ENCODE assay signal across 18 cellular contexts in genomic region chr2:219998099-219998498, GRCh38.
A peak's percentile ranks its signal among the peaks of the same experiment; 100 is the strongest.
DNase-seq lines count a peak whose midpoint lies in the region; ATAC-seq and TF ChIP-seq lines count a peak whose summit lies in the region.
"Had no signal": no experiment of that assay in that cellular context is flagged by ENCODE, and none has a peak within 500 bp of the region (broad histone marks: within the 10 kb centered on the region; RNA-seq: fewer than 3 reads in every experiment).

No MANE protein-coding gene starts in this region.

- H3K36me3 ChIP-seq in NT2/D1 (ENCODE audit: insufficient read depth, insufficient read length, low read length) = no peaks in the 10 kb centered on the region
- no peaks in the 10 kb centered on the region for H3K36me3 ChIP-seq in iPS DF 6.9 (ENCODE audit: control insufficient read depth, insufficient read depth, low read length)
- no peaks in the 10 kb centered on the region for H3K36me3 ChIP-seq in esophagus muscularis mucosa
- H3K36me3 ChIP-seq in PC-9 (ENCODE audit: low read depth) = no peaks in the 10 kb centered on the region

- no peak overlapping the region for H3K27ac ChIP-seq in iPS DF 6.9 (ENCODE audit: low read length)
- H3K27ac ChIP-seq in esophagus muscularis mucosa (replicated peaks in 1 of 4) = no peak overlapping the region
- H3K27ac ChIP-seq in PC-9 = no peak overlapping the region
- H3K27ac ChIP-seq: body of pancreas, psoas muscle had no signal

- H3K4me1 ChIP-seq in NT2/D1 (ENCODE audit: insufficient read depth, insufficient read length) = no peaks in the 10 kb centered on the region
- H3K4me1 ChIP-seq in iPS DF 6.9 (ENCODE audit: control insufficient read depth, insufficient read depth, low read length) = peaks cover 1% of the 10 kb centered on the region; the same call in 1 of the 2 replicates
- H3K4me1 ChIP-seq in esophagus muscularis mucosa = no peaks in the 10 kb centered on the region
- H3K4me1 ChIP-seq in PC-9 (replicated peaks; ENCODE audit: insufficient read depth) = peaks cover 15% of the 10 kb centered on the region
- H3K4me1 ChIP-seq: body of pancreas, psoas muscle had no signal

- TF ChIP-seq EP300 in esophagus muscularis mucosa (IDR thresholded peaks at IDR 0.05) = no peak

- intact Hi-C loops in esophagus muscularis mucosa (cut with DNase I) = no loop called here
- intact Hi-C loops in PC-9 (cut with micrococcal nuclease; ENCODE audit: unreplicated experiment) = no loop called here

- WGBS in iPS DF 6.9 (ENCODE audit: insufficient coverage, insufficient read length) = no CpG with 5 or more reads among the region's 3 CpGs
- WGBS in esophagus muscularis mucosa = 91% methylated on average over 3 of the region's 3 CpGs

- BruUV-seq in PC-9 (replicated peaks; lab: Mats Ljungman, UMichigan) = no TSS peak

- TF ChIP-seq CTCF in AG04449 (IDR thresholded peaks at IDR 0.05; ENCODE audit: insufficient read depth, low read length, missing control alignments) (peak; percentile 57), esophagus muscularis mucosa (IDR thresholded peaks at IDR 0.05) (no peak), PC-9 (conservative IDR thresholded peaks at IDR 0.05) (no peak)

- H3K79me2 ChIP-seq in PC-9 (ENCODE audit: low read depth) = no peaks in the 10 kb centered on the region

- no peaks in the 10 kb centered on the region for H4K20me1 ChIP-seq in PC-9 (ENCODE audit: insufficient read depth)

- no peak overlapping the region for H2AFZ ChIP-seq in PC-9

- DNase-seq in AG04449 (ENCODE audit: low read depth, low spot score) (no peak), GM04504 (ENCODE audit: low read depth) (peak; percentile 7), NT2/D1 (ENCODE audit: low read depth, low spot score) (peak; percentile 35), iPS DF 6.9 (ENCODE audit: low read depth, low spot score) (peak; percentile 18), esophagus muscularis mucosa (ENCODE audit: extremely low spot score) (no peak), T-helper 9 cell (no peak), PC-9 (no peak)
- DNase-seq: activated CD4-positive, alpha-beta T cell treated with anti-CD3 and anti-CD28 coated beads for 4 hours; activated T-cell treated with anti-CD3 and anti-CD28 coated beads for 4 hours; body of pancreas; left ventricle myocardium superior; MV-4-11; naive B cell; NK-92 treated with Interleukin-12 subunit alpha and Interleukin-12 subunit beta, amount 100 ng/mL, for 24 hours; psoas muscle; SHP77 treated with DMSO at 0.1 percent for 48 hours; stimulated activated naive CD8-positive, alpha-beta T cell treated with anti-CD3 and anti-CD28 coated beads, Interleukin-15, Interleukin-2, amounts not matched to agents 100 U/mL and 50 U/mL, for 24 hours had no signal

- H3K4me3 ChIP-seq in AG04449 (ENCODE audit: low read depth, low read length) (no peak overlapping the region), NT2/D1 (ENCODE audit: insufficient read length, low read depth) (no peak overlapping the region), iPS DF 6.9 (ENCODE audit: low read length) (no peak overlapping the region), esophagus muscularis mucosa (no peak overlapping the region), PC-9 (no peak overlapping the region)
- H3K4me3 ChIP-seq: body of pancreas, psoas muscle had no signal

- POLR2A ChIA-PET in AG04449 (lab: Yijun Ruan, JAX) (no interaction called here), PC-9 (lab: Charles Lee; ENCODE audit: unreplicated experiment) (no interaction called here)

- H3K9me2 ChIP-seq in PC-9 (ENCODE audit: insufficient read depth) = no peaks in the 10 kb centered on the region

- H3K4me2 ChIP-seq in PC-9 = no peak overlapping the region

- H3K9ac ChIP-seq in NT2/D1 (ENCODE audit: insufficient read length, low read depth) = no peak overlapping the region

- CTCF ChIA-PET in AG04449 (lab: Yijun Ruan, JAX) (interaction anchor here (0.7 to 4.3 kb wide), 6 partner anchors 10 to 268 kb away, joined by 3 to 13 read pairs (median 5); no protein-coding TSS in a partner anchor), PC-9 (lab: Charles Lee) (interaction anchor here (0.5 kb wide), 1 partner anchor 260 kb away, joined by 3 read pairs; no protein-coding TSS in a partner anchor)

- no peaks in the 10 kb centered on the region for H3F3A ChIP-seq in PC-9 (ENCODE audit: insufficient read depth, low read depth)

- TF ChIP-seq POLR2A in esophagus muscularis mucosa (IDR thresholded peaks at IDR 0.05; ENCODE audit: low read depth) = no peak

- H3K27me3 ChIP-seq in NT2/D1 (ENCODE audit: insufficient read depth, insufficient read length) = no peaks in the 10 kb centered on the region
- H3K27me3 ChIP-seq in iPS DF 6.9 (ENCODE audit: control insufficient read depth, insufficient read depth, low read length) = no peaks in the 10 kb centered on the region
- no peaks in the 10 kb centered on the region for H3K27me3 ChIP-seq in esophagus muscularis mucosa
- no peaks in the 10 kb centered on the region for H3K27me3 ChIP-seq in PC-9 (ENCODE audit: insufficient read depth, low read depth)
- H3K27me3 ChIP-seq: body of pancreas had no signal

- H3K9me3 ChIP-seq in NT2/D1 (ENCODE audit: insufficient read depth, low read length) (0 out of 2 replicates have a peak, but pooled peaks cover 5% of the 10 kb centered on the region), iPS DF 6.9 (ENCODE audit: control insufficient read depth, insufficient read depth, low read length) (no peaks in the 10 kb centered on the region), esophagus muscularis mucosa (no peaks in the 10 kb centered on the region), PC-9 (ENCODE audit: insufficient read depth, low read depth) (peaks cover 6% of the 10 kb centered on the region; the same call in 1 of the 2 replicates)
- H3K9me3 ChIP-seq: body of pancreas, psoas muscle had no signal

- ATAC-seq in HG03469 (IDR thresholded peaks at IDR 0.05; ENCODE audit: unreplicated experiment) = no peak
- ATAC-seq: body of pancreas; psoas muscle; stimulated activated naive CD8-positive, alpha-beta T cell treated with anti-CD3 and anti-CD28 coated beads, Interleukin-15, Interleukin-2, amounts not matched to agents 100 U/mL and 50 U/mL, for 24 hours had no signal

Comparison
In these comparisons a context has a peak if more than half of its experiments do, and no peak if none do; other contexts are left out.
1. DNase-seq: peak in GM04504 (single experiment), NT2/D1 (single experiment) and iPS DF 6.9 (single experiment); none in AG04449 (single experiment), esophagus muscularis mucosa (single experiment), T-helper 9 cell (single experiment) and PC-9 (0 of 2).